ENCODE assay signal across 1 cellular context in the genomic region with DNA sequence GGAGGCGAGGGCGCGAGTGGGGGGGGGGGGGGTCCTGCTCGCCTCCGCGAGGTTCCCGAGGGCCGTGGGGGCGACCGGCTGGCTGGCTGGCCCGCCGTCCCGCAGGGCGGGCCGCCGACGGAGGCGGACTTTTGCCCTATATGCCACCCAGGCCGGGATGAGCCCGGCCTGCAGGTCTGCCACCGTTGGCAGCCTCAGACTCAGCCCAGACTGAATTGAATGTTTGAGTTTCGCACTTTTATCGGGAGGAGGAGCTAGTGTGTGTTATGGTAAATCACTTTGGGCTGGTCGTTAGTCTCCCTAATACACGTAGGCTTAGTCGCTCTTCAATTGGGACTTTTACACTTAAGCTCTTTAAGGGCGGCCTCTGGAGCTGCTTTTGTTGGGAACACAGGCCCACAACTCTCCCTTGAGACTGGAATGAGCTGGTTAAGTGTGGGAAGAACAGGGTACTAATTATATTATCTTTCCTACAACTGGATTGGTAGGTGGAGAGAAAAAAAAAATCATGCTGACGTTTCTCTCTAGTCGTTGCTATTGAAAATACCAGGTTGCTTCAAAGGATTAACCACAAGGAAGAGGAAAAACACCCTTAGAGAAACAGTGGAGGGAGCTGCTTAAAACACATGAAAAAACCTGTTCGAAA.
TF ChIP-seq lines count a peak whose summit lies in the region.

No MANE protein-coding gene starts in this region.

TF ChIP-seq in HepG2, 621 proteins besides CTCF, POLR2A, EP300 and RAD21 (continued from another document and continues in another):
- 0 out of 2 replicates have a peak, but pooled peaks have one; percentile 6 for TF ChIP-seq PAXIP1 (CRISPR knock-in tag; conservative IDR thresholded peaks at IDR 0.05)
- TF ChIP-seq, protein P1, sequence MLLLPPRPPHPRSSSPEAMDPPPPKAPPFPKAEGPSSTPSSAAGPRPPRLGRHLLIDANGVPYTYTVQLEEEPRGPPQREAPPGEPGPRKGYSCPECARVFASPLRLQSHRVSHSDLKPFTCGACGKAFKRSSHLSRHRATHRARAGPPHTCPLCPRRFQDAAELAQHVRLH (CRISPR knock-in tag; IDR thresholded peaks at IDR 0.05; ENCODE audit: borderline replicate concordance, low read depth): no peak
- peak; percentile 23; the same call in 1 of the 2 replicates for TF ChIP-seq PHF8 (CRISPR knock-in tag; IDR thresholded peaks at IDR 0.05)
- TF ChIP-seq ZEB1 (IDR thresholded peaks at IDR 0.05; ENCODE audit: insufficient replicate concordance, low read depth): no peak
- TF ChIP-seq, protein P2, sequence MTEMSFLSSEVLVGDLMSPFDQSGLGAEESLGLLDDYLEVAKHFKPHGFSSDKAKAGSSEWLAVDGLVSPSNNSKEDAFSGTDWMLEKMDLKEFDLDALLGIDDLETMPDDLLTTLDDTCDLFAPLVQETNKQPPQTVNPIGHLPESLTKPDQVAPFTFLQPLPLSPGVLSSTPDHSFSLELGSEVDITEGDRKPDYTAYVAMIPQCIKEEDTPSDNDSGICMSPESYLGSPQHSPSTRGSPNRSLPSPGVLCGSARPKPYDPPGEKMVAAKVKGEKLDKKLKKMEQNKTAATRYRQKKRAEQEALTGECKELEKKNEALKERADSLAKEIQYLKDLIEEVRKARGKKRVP (CRISPR knock-in tag; IDR thresholded peaks at IDR 0.05): 0 out of 4 replicates have a peak, but pooled peaks of 1 of the 2 experiments have one; percentile 0
- no peak for TF ChIP-seq ZMAT5 (CRISPR knock-in tag; IDR thresholded peaks at IDR 0.05; ENCODE audit: borderline replicate concordance, low read depth)
- TF ChIP-seq, protein P3, sequence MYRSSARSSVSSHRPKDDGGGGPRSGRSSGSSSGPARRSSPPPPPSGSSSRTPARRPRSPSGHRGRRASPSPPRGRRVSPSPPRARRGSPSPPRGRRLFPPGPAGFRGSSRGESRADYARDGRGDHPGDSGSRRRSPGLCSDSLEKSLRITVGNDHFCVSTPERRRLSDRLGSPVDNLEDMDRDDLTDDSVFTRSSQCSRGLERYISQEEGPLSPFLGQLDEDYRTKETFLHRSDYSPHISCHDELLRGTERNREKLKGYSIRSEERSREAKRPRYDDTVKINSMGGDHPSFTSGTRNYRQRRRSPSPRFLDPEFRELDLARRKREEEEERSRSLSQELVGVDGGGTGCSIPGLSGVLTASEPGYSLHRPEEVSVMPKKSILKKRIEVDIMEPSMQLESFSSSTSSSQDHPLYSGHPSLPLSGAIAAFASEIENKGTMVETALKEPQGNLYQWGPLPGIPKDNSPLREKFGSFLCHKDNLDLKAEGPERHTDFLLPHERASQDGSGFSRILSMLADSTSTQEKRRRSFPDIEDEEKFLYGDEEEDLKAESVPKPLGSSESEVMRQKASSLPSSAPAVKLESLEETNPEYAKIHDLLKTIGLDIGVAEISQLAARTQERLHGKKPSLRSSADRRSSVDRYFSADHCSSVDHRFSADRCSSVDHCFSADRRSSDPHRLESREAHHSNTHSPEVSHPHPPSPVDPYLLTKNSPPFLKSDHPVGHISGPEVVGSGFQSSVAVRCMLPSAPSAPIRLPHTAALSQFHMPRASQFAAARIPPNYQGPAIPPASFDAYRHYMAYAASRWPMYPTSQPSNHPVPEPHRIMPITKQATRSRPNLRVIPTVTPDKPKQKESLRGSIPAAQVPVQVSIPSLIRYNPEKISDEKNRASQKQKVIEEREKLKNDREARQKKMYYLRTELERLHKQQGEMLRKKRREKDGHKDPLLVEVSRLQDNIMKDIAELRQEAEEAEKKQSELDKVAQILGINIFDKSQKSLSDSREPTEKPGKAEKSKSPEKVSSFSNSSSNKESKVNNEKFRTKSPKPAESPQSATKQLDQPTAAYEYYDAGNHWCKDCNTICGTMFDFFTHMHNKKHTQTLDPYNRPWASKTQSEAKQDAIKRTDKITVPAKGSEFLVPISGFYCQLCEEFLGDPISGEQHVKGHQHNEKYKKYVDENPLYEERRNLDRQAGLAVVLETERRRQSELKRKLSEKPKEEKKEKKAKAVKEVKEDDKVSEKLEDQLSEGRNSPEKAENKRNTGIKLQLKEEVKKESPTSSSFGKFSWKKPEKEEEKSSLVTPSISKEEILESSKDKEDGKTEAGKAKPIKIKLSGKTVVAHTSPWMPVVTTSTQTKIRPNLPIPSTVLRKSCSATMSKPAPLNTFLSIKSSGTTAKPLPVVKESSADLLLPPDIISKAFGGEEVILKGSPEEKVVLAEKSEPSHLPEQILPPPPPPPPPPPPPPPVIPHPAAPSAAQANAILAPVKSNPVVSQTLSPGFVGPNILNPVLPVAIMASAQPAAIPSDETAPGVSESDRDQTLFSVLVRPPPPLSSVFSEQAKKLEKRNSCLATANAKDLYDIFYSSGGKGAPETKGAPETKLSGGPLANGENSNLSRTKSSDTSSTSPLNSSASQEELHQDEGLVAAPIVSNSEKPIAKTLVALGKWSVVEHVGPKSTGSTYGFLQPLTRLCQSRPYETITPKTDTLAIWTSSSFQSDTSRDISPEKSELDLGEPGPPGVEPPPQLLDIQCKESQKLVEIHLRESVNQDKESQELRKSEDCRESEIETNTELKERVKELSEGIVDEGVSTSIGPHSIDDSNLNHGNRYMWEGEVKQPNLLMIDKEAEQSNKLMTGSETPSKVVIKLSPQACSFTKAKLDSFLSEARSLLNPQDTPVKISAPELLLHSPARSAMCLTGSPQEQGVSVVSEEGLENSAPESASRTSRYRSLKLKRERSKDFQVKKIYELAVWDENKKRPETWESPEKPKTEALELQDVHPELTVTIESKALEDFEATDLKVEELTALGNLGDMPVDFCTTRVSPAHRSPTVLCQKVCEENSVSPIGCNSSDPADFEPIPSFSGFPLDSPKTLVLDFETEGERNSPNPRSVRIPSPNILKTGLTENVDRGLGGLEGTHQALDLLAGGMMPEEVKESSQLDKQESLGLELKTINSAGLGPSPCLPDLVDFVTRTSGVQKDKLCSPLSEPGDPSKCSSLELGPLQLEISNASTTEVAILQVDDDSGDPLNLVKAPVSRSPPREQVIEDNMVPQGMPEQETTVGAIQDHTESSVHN (CRISPR knock-in tag; IDR thresholded peaks at IDR 0.05): no peak
- TF ChIP-seq MYPOP (CRISPR knock-in tag; IDR thresholded peaks at IDR 0.05): no peak
- TF ChIP-seq HOXD1 (CRISPR knock-in tag; IDR thresholded peaks at IDR 0.05): no peak
- TF ChIP-seq, protein P4, sequence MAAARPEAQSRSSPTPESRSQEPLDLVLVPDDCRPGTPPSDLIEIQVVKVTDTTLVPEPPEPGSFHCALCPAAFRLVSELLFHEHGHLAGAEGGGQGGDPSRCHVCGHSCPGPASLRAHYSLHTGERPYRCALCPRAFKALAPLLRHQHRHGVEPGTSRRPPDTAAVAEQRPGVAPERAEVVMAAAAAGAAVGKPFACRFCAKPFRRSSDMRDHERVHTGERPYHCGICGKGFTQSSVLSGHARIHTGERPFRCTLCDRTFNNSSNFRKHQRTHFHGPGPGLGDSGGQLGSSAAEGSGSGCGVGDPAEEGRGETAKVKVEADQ (CRISPR knock-in tag; IDR thresholded peaks at IDR 0.05; ENCODE audit: borderline replicate concordance): peak; percentile 67; the same call in 1 of the 2 replicates
- TF ChIP-seq, protein P5, sequence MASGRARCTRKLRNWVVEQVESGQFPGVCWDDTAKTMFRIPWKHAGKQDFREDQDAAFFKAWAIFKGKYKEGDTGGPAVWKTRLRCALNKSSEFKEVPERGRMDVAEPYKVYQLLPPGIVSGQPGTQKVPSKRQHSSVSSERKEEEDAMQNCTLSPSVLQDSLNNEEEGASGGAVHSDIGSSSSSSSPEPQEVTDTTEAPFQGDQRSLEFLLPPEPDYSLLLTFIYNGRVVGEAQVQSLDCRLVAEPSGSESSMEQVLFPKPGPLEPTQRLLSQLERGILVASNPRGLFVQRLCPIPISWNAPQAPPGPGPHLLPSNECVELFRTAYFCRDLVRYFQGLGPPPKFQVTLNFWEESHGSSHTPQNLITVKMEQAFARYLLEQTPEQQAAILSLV (CRISPR knock-in tag; IDR thresholded peaks at IDR 0.05; ENCODE audit: borderline replicate concordance): no peak
- no peak for TF ChIP-seq ATRX (CRISPR knock-in tag; IDR thresholded peaks at IDR 0.05; ENCODE audit: borderline replicate concordance)
- no peak for TF ChIP-seq MAX (IDR thresholded peaks at IDR 0.05)
- TF ChIP-seq, protein P6, sequence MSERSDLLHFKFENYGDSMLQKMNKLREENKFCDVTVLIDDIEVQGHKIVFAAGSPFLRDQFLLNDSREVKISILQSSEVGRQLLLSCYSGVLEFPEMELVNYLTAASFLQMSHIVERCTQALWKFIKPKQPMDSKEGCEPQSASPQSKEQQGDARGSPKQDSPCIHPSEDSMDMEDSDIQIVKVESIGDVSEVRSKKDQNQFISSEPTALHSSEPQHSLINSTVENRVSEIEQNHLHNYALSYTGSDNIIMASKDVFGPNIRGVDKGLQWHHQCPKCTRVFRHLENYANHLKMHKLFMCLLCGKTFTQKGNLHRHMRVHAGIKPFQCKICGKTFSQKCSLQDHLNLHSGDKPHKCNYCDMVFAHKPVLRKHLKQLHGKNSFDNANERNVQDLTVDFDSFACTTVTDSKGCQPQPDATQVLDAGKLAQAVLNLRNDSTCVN (CRISPR knock-in tag; IDR thresholded peaks at IDR 0.05; ENCODE audit: borderline replicate concordance): no peak
- TF ChIP-seq ZNF678 (CRISPR knock-in tag; IDR thresholded peaks at IDR 0.05): peak; percentile 12; the same call in 1 of the 2 replicates
- peak; percentile 18; the same call in 1 of the 2 replicates for TF ChIP-seq SMC3 (IDR thresholded peaks at IDR 0.05; ENCODE audit: low read length)
- TF ChIP-seq ZNF563 (CRISPR knock-in tag; IDR thresholded peaks at IDR 0.05): no peak; the same call in 1 of the 2 replicates
- peak; percentile 64 for TF ChIP-seq POLR2AphosphoS5 (IDR thresholded peaks at IDR 0.05; ENCODE audit: low read depth, low read length)
- no peak for TF ChIP-seq GABPA (IDR thresholded peaks at IDR 0.05; ENCODE audit: low read depth, low read length)
- TF ChIP-seq GABPA (CRISPR knock-in tag; IDR thresholded peaks at IDR 0.05; ENCODE audit: low read depth): no peak
- no peak for TF ChIP-seq FOXK2 (IDR thresholded peaks at IDR 0.05)
- peak; percentile 38 for TF ChIP-seq ZBTB43 (CRISPR knock-in tag; conservative IDR thresholded peaks at IDR 0.05)
- TF ChIP-seq ZNF777 (CRISPR knock-in tag; IDR thresholded peaks at IDR 0.05): peak; percentile 37; the same call in 1 of the 2 replicates
- peak; percentile 43; the same call in 1 of the 2 replicates for TF ChIP-seq FOSL2 (CRISPR knock-in tag; IDR thresholded peaks at IDR 0.05)
- peak; percentile 6; the same call in 1 of the 2 replicates for TF ChIP-seq ZNF629 (CRISPR knock-in tag; conservative IDR thresholded peaks at IDR 0.05)
- TF ChIP-seq HNRNPL (IDR thresholded peaks at IDR 0.05; ENCODE audit: low read depth, low read length): peak; percentile 88
- no peak for TF ChIP-seq ZBTB46 (CRISPR knock-in tag; IDR thresholded peaks at IDR 0.05; ENCODE audit: borderline replicate concordance)
- TF ChIP-seq ZNF709 (CRISPR knock-in tag; IDR thresholded peaks at IDR 0.05): peak; percentile 53
